ENCODE assay signal across 16 cellular contexts in genomic region chr2:52220393-52220792, GRCh38.
DNase-seq lines count a peak whose midpoint lies in the region; ATAC-seq, FAIRE-seq and TF ChIP-seq lines count a peak whose summit lies in the region.
"Had no signal": no experiment of that assay in that cellular context is flagged by ENCODE, and none has a peak within 500 bp of the region (broad histone marks: within the 10 kb centered on the region; RNA-seq: fewer than 3 reads in every experiment).

No MANE protein-coding gene starts in this region.

- no TSS peak for BruUV-seq in endothelial cell of umbilical vein (replicated peaks; lab: Mats Ljungman, UMichigan)

- no peaks in the 10 kb centered on the region for H3K79me2 ChIP-seq in endothelial cell of umbilical vein (ENCODE audit: control insufficient read depth, insufficient read depth, low read length)

- POLR2A ChIA-PET in endothelial cell of umbilical vein (lab: Charles Lee), result no interaction called here

- H3K9me1 ChIP-seq in endothelial cell of umbilical vein (replicated peaks; ENCODE audit: control insufficient read depth, extremely low read depth, insufficient read depth, low read length), result no peaks in the 10 kb centered on the region

- no peaks in the 10 kb centered on the region for H3K9me3 ChIP-seq in endothelial cell of umbilical vein (replicated peaks; ENCODE audit: control insufficient read depth, insufficient read depth, low read length)
- H3K9me3 ChIP-seq: pancreas had no signal

- ATAC-seq in HG03342 (IDR thresholded peaks at IDR 0.05; ENCODE audit: unreplicated experiment), result no peak
- ATAC-seq: pancreas had no signal

- H3K4me2 ChIP-seq in endothelial cell of umbilical vein (ENCODE audit: insufficient read depth, low read length), result no peak overlapping the region

- H3K9ac ChIP-seq in endothelial cell of umbilical vein (replicated peaks; ENCODE audit: extremely low read depth, insufficient read depth, low read length), result no peak overlapping the region

- H2AFZ ChIP-seq in endothelial cell of umbilical vein (ENCODE audit: low read depth, low read length), result no peak overlapping the region

- no peaks in the 10 kb centered on the region for H3K27me3 ChIP-seq in endothelial cell of umbilical vein (ENCODE audit: control insufficient read depth in 2 of 2, insufficient read depth in 2 of 2, low read length in 2 of 2)
- H3K27me3 ChIP-seq: pancreas had no signal

- intact Hi-C loops in endothelial cell of umbilical vein (cut with micrococcal nuclease), result no loop called here
- intact Hi-C loops in activated naive CD4-positive, alpha-beta T cell treated with anti-CD3 and anti-CD28 coated beads for 36 hours (cut with micrococcal nuclease), result no loop called here

- H3K36me3 ChIP-seq in endothelial cell of umbilical vein (ENCODE audit: control insufficient read depth in 2 of 2, extremely low read depth in 1 of 2, insufficient read depth in 2 of 2, low read length in 2 of 2), result no peaks in the 10 kb centered on the region
- H3K36me3 ChIP-seq: pancreas had no signal

- CTCF ChIA-PET in endothelial cell of umbilical vein (lab: Charles Lee), result no interaction called here
- CTCF ChIA-PET in activated naive CD4-positive, alpha-beta T cell treated with anti-CD3 and anti-CD28 coated beads for 36 hours (lab: Charles Lee), result no interaction called here

- dilution Hi-C loops in endothelial cell of umbilical vein (cut with MboI; ENCODE audit: extremely low pct_ligation_motif_present, low sequenced_read_pairs), result no loop called here

- no peak for TF ChIP-seq CTCF in endothelial cell of umbilical vein (IDR thresholded peaks at IDR 0.05; ENCODE audit: extremely low read depth in 1 of 2, insufficient read depth in 1 of 2, low read depth in 1 of 2, low read length in 2 of 2)
- TF ChIP-seq CTCF in coronary artery (IDR thresholded peaks at IDR 0.05), result no peak

- no peaks in the 10 kb centered on the region for H3K27me3 Mint-ChIP-seq in activated naive CD4-positive, alpha-beta T cell treated with anti-CD3 and anti-CD28 coated beads for 36 hours (ENCODE audit: low read depth)

- DNase-seq in DMS53 (lab: John Stamatoyannopoulos, UW) (peak; percentile 98), MV-4-11 (lab: John Stamatoyannopoulos, UW) (peak; percentile 6), NCI-H510A treated with DMSO at 0.1 percent for 48 hours (lab: John Stamatoyannopoulos, UW) (peak; percentile 91), endothelial cell of umbilical vein (ENCODE audit: low read depth, low spot score) (peak; percentile 1), coronary artery (ENCODE audit: low spot score) (no peak)
- no peak for DNase-seq in activated naive CD4-positive, alpha-beta T cell treated with anti-CD3 and anti-CD28 coated beads for 36 hours
- DNase-seq: activated gamma-delta T cell; aorta; IMR-90; kidney glomerular epithelial cell; NCI-H1436 treated with DMSO at 0.1 percent for 48 hours; stimulated activated naive CD4-positive, alpha-beta T cell; SW 1271 had no signal

- H3K27ac ChIP-seq in endothelial cell of umbilical vein (ENCODE audit: insufficient read depth, low read depth, low read length) (no peak overlapping the region), coronary artery (no peak overlapping the region)
- H3K27ac ChIP-seq: pancreas had no signal

- H3K36me3 Mint-ChIP-seq in activated naive CD4-positive, alpha-beta T cell treated with anti-CD3 and anti-CD28 coated beads for 36 hours (ENCODE audit: low read depth), result no peaks in the 10 kb centered on the region

- H4K20me1 ChIP-seq in endothelial cell of umbilical vein (replicated peaks; ENCODE audit: control insufficient read depth, extremely low read depth, insufficient read depth, low read length), result no peaks in the 10 kb centered on the region

- H3K4me3 Mint-ChIP-seq in activated naive CD4-positive, alpha-beta T cell treated with anti-CD3 and anti-CD28 coated beads for 36 hours, result no peak overlapping the region

- H3K4me1 ChIP-seq in endothelial cell of umbilical vein (ENCODE audit: control insufficient read depth, extremely low read depth, insufficient read depth, low read length), result no peaks in the 10 kb centered on the region
- H3K4me1 ChIP-seq: pancreas had no signal

- TF ChIP-seq POLR2A in endothelial cell of umbilical vein (IDR thresholded peaks at IDR 0.05; ENCODE audit: low read depth, low read length), result no peak

- no peak for FAIRE-seq in endothelial cell of umbilical vein (lab: Jason Lieb, UNC)
- FAIRE-seq: H54, pancreas had no signal

- H3K4me1 Mint-ChIP-seq in activated naive CD4-positive, alpha-beta T cell treated with anti-CD3 and anti-CD28 coated beads for 36 hours (ENCODE audit: low read depth), result no peaks in the 10 kb centered on the region

- H3K27ac Mint-ChIP-seq in activated naive CD4-positive, alpha-beta T cell treated with anti-CD3 and anti-CD28 coated beads for 36 hours, result no peak overlapping the region

- H3K4me3 ChIP-seq in endothelial cell of umbilical vein (replicated peaks in 1 of 3; ENCODE audit: insufficient read depth in 1 of 3, low read depth in 1 of 3, low read length in 3 of 3) (no peak overlapping the region), coronary artery (no peak overlapping the region)
- H3K4me3 ChIP-seq: pancreas had no signal

- H3K9me3 Mint-ChIP-seq in activated naive CD4-positive, alpha-beta T cell treated with anti-CD3 and anti-CD28 coated beads for 36 hours, result peaks cover 4% of the 10 kb centered on the region

TF ChIP-seq in endothelial cell of umbilical vein, 7 proteins besides CTCF, POLR2A, EP300 and RAD21:
- TF ChIP-seq FOS (IDR thresholded peaks at IDR 0.05; ENCODE audit: borderline replicate concordance, insufficient read depth, low read length), result no peak
- TF ChIP-seq MYC (IDR thresholded peaks at IDR 0.05; ENCODE audit: low read depth, low read length), result no peak
- no peak for TF ChIP-seq JUN (IDR thresholded peaks at IDR 0.05; ENCODE audit: borderline replicate concordance, insufficient read depth, insufficient read length, low read depth)
- no peak for TF ChIP-seq EZH2 (IDR thresholded peaks at IDR 0.05; ENCODE audit: borderline replicate concordance, low read depth, low read length, severe bottlenecking)
- no peak for TF ChIP-seq MAX (IDR thresholded peaks at IDR 0.05; ENCODE audit: insufficient read depth, insufficient read length)
- no peak for TF ChIP-seq POLR2AphosphoS5 (IDR thresholded peaks at IDR 0.05; ENCODE audit: insufficient read depth, low read depth, low read length)
- no peak for TF ChIP-seq GATA2 (IDR thresholded peaks at IDR 0.05; ENCODE audit: insufficient read depth, insufficient read length, low read depth, low read length)

Comparison
In these comparisons a context has a peak if more than half of its experiments do, and no peak if none do; other contexts are left out.
1. DNase-seq: peak in DMS53 (single experiment), MV-4-11 (single experiment), NCI-H510A treated with DMSO at 0.1 percent for 48 hours (single experiment) and endothelial cell of umbilical vein (single experiment); none in activated naive CD4-positive, alpha-beta T cell treated with anti-CD3 and anti-CD28 coated beads for 36 hours (single experiment) and coronary artery (single experiment).